Comparison of ENCODE assay signal across 19 cellular contexts in the genomic region with DNA sequence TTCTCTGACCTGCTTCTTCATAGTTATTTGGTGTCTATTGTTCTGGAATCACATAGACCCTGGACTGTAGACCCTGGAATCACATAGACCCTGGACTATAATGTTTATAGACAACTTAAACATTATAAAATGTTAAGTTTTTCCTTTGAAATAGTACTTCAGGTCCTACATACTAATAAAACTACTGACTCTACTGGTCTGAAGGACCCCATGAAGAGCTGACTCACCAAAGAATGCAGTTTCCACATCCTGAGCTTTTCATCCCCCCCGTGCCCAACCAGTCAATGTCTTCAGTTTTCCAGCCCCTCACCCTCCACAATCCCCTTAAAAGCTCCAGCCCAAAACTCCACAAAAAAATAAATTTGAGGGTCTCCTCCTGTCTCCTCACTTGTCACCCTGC. TPM values are rescaled to one million over a fixed set of nuclear protein-coding genes. Genes with fewer than 3 reads are reported as not detected.
A peak's percentile ranks its signal among the peaks of the same experiment; 100 is the strongest.
DNase-seq lines count a peak whose midpoint lies in the region; ATAC-seq and TF ChIP-seq lines count a peak whose summit lies in the region.
"Had no signal": no experiment of that assay in that cellular context is flagged by ENCODE, and none has a peak within 500 bp of the region (broad histone marks: within the 10 kb centered on the region; RNA-seq: fewer than 3 reads in every experiment).

No MANE protein-coding gene starts in this region.

- no peak for ATAC-seq in stimulated activated memory B cell treated with anti-CD40 and anti-IgM and Interleukin-4, amounts not matched to agents 10 μg/mL and 1 μg/mL and 100 μg/mL, for 72 hours
- ATAC-seq in omental fat pad (ENCODE audit: low FRiP score): no peak

- peak overlapping the region; percentile 22 for H2AFZ ChIP-seq in ACC112 (ENCODE audit: low read length, unreplicated experiment)
- H2AFZ ChIP-seq: GM23248, PC-9 had no signal

- no peak overlapping the region for H3K27ac ChIP-seq in ACC112 (ENCODE audit: low read depth, low read length)
- H3K27ac ChIP-seq: GM23248, PC-9, SJCRH30 had no signal

- TF ChIP-seq CTCF in fibroblast of mammary gland (conservative IDR thresholded peaks at IDR 0.05; ENCODE audit: control insufficient read depth, insufficient read depth, low read depth, low read length) (no peak), omental fat pad (IDR thresholded peaks at IDR 0.05) (no peak)

- no peaks in the 10 kb centered on the region for H3K79me2 ChIP-seq in ACC112 (ENCODE audit: control insufficient read depth, insufficient read depth, low read length, unreplicated experiment)

- no peaks in the 10 kb centered on the region for H3K9me3 Mint-ChIP-seq in stimulated activated memory B cell treated with anti-CD40 and anti-IgM and Interleukin-4, amounts not matched to agents 10 μg/mL and 1 μg/mL and 100 μg/mL, for 72 hours

- H3K27me3 Mint-ChIP-seq in stimulated activated memory B cell treated with anti-CD40 and anti-IgM and Interleukin-4, amounts not matched to agents 10 μg/mL and 1 μg/mL and 100 μg/mL, for 72 hours: peaks cover 6% of the 10 kb centered on the region

- no peaks in the 10 kb centered on the region for H3K36me3 ChIP-seq in ACC112 (ENCODE audit: insufficient read depth, low read length)
- H3K36me3 ChIP-seq: SJCRH30 had no signal

- no peak overlapping the region for H3K4me3 Mint-ChIP-seq in stimulated activated memory B cell treated with anti-CD40 and anti-IgM and Interleukin-4, amounts not matched to agents 10 μg/mL and 1 μg/mL and 100 μg/mL, for 72 hours
- H3K4me3 Mint-ChIP-seq: CD14-positive monocyte had no signal

- no peaks in the 10 kb centered on the region for H3K4me1 Mint-ChIP-seq in stimulated activated memory B cell treated with anti-CD40 and anti-IgM and Interleukin-4, amounts not matched to agents 10 μg/mL and 1 μg/mL and 100 μg/mL, for 72 hours
- H3K4me1 Mint-ChIP-seq: CD14-positive monocyte had no signal

- H3K36me3 Mint-ChIP-seq in stimulated activated memory B cell treated with anti-CD40 and anti-IgM and Interleukin-4, amounts not matched to agents 10 μg/mL and 1 μg/mL and 100 μg/mL, for 72 hours: peaks cover 6% of the 10 kb centered on the region
- H3K36me3 Mint-ChIP-seq: CD14-positive monocyte had no signal

- H3K4me1 ChIP-seq in ACC112 (ENCODE audit: control insufficient read depth, insufficient read depth, low read length, unreplicated experiment): peaks cover 8% of the 10 kb centered on the region
- H3K4me1 ChIP-seq: SJCRH30 had no signal

- H3K4me3 ChIP-seq in ACC112 (ENCODE audit: low read depth, low read length): no peak overlapping the region
- no peak overlapping the region for H3K4me3 ChIP-seq in fibroblast of mammary gland (ENCODE audit: control insufficient read depth, low read depth, low read length)
- H3K4me3 ChIP-seq: GM23248, PC-9, SJCRH30 had no signal

- H3K27ac Mint-ChIP-seq in stimulated activated memory B cell treated with anti-CD40 and anti-IgM and Interleukin-4, amounts not matched to agents 10 μg/mL and 1 μg/mL and 100 μg/mL, for 72 hours: no peak overlapping the region
- H3K27ac Mint-ChIP-seq: CD14-positive monocyte had no signal

- DNase-seq in M059J (ENCODE audit: low read depth) (peak; percentile 59), fibroblast of mammary gland (ENCODE audit: low read depth) (peak; percentile 39), renal cortical epithelial cell (ENCODE audit: low read depth) (peak; percentile 44), omental fat pad (ENCODE audit: low spot score) (no peak)
- DNase-seq in stimulated activated CD4-positive, alpha-beta T cell treated with anti-CD3 and anti-CD28 coated beads, Interleukin-4, amount 100 ng/mL, for 4 hours: no peak
- DNase-seq: COR-L47, DMS153, GM23248, MV-4-11, NCI-H1417 treated with DMSO at 0.1 percent for 48 hours, NCI-H1930, NCI-H2171, NCI-H510A, NCI-H82, PC-9, SJCRH30 had no signal

- H3K27me3 ChIP-seq in ACC112 (ENCODE audit: insufficient read depth, low read length): peaks cover 4% of the 10 kb centered on the region; the same call in 1 of the 2 replicates
- H3K27me3 ChIP-seq: SJCRH30 had no signal

RNA-seq across cellular contexts. Expression of a gene that starts 6.6 kb away (rescaled TPM):
- 15.5 and 43.1 TPM in 2 replicates for total RNA-seq in M059J (2014; rRNA removed; shearing (Covaris generic))
- total RNA-seq in renal cortical epithelial cell (6.4 and 22.2 TPM in 2 replicates), omental fat pad (10 to 100 TPM; 24.1 to 49.3 (median 28.8) TPM)
- total RNA-seq: SJCRH30 had no signal

RNA-seq across cellular contexts. Expression of a gene that starts 56.6 kb away (rescaled TPM):
- 1,685 and 1,818 TPM in 2 replicates for total RNA-seq in M059J (2014; rRNA removed; shearing (Covaris generic))
- 444 and 900 TPM in 2 replicates for total RNA-seq in renal cortical epithelial cell
- 1,000 to 10,000 TPM; 1,397 to 1,720 (median 1,505) TPM for total RNA-seq in omental fat pad

Comparison
In these comparisons a context has a peak if more than half of its experiments do, and no peak if none do; other contexts are left out.
1. DNase-seq: peak in M059J (single experiment), fibroblast of mammary gland (single experiment) and renal cortical epithelial cell (single experiment); none in stimulated activated CD4-positive, alpha-beta T cell treated with anti-CD3 and anti-CD28 coated beads, Interleukin-4, amount 100 ng/mL, for 4 hours (0 of 2) and omental fat pad (single experiment).